ENCODE assay signal across 18 cellular contexts in the genomic region with DNA sequence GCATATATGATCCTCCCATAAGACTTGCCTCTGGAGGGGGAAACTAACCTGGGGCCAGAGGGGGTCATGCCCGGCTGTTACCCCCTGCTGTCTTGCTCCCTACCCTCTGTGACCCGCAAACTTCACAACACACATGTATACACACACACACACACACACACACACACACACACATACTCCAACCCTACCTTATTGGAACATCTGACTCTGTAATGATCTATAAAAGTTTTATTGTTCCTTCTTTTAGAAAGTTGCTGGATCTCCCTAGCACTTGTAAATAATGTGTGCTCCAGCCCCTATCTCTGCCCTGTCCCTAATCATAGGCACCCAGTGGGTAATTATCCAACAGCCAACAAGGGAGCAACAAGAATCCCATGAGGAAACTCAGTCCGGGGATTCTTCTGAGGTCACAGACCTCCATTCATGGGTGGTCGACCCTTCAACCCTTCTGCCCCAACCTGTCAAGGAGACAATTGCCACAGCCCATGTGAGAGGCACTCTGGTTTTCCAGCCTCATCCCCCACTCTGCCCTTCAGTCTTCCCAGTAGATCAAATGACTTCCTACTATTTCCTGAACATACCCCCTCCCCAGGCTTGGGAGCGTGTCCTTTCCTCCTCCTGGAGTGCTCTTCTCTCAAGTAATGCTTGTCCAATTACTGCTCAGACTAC. TPM values are rescaled to one million over a fixed set of nuclear protein-coding genes. Genes with fewer than 3 reads are reported as not detected.
A peak's percentile ranks its signal among the peaks of the same experiment; 100 is the strongest.
DNase-seq lines count a peak whose midpoint lies in the region; ATAC-seq, FAIRE-seq and TF ChIP-seq lines count a peak whose summit lies in the region.
"Had no signal": no experiment of that assay in that cellular context is flagged by ENCODE, and none has a peak within 500 bp of the region (broad histone marks: within the 10 kb centered on the region; RNA-seq: fewer than 3 reads in every experiment).

No MANE protein-coding gene starts in this region.

- peaks cover 28% of the 10 kb centered on the region for H3K79me1 ChIP-seq in trophoblast cell (ENCODE audit: low read length)

- H2AFZ ChIP-seq in trophoblast cell (ENCODE audit: insufficient read depth, low read length, poor library complexity), result no peak overlapping the region

- H3K23ac ChIP-seq in trophoblast cell (ENCODE audit: low read length), result no peak overlapping the region

- peak overlapping the region; percentile 58 for H2BK12ac ChIP-seq in trophoblast cell (ENCODE audit: low read length)

- no peak overlapping the region for H4K8ac ChIP-seq in trophoblast cell (ENCODE audit: low read depth, low read length)

- H3K27me3 Mint-ChIP-seq in WTC11 (ENCODE audit: low read depth), result no peaks in the 10 kb centered on the region

- no peaks in the 10 kb centered on the region for H3K9me3 ChIP-seq in mucosa of descending colon
- H3K9me3 ChIP-seq in trophoblast cell (ENCODE audit: insufficient read depth, low read depth, low read length), result no peaks in the 10 kb centered on the region
- H3K9me3 ChIP-seq: BLaER1 had no signal

- peak overlapping the region; percentile 36 for H3K14ac ChIP-seq in trophoblast cell (ENCODE audit: low read length)

- WGBS in trophoblast cell (ENCODE audit: extremely low coverage, insufficient coverage, insufficient read length), result no CpG with 5 or more reads among the region's 5 CpGs

- H3K9me3 Mint-ChIP-seq in WTC11, result 0 out of 2 replicates have a peak, but pooled peaks cover 3% of the 10 kb centered on the region
- H3K9me3 Mint-ChIP-seq: CD4-positive, alpha-beta memory T cell; HFFc6 had no signal

- TF ChIP-seq CTCF in LNCaP clone FGC (IDR thresholded peaks at IDR 0.05; ENCODE audit: control insufficient read depth, extremely low read depth, insufficient read depth), result no peak
- no peak for TF ChIP-seq CTCF in coronary artery (IDR thresholded peaks at IDR 0.05)
- no peak for TF ChIP-seq CTCF in mucosa of descending colon (IDR thresholded peaks at IDR 0.05)
- TF ChIP-seq CTCF in WTC11 (IDR thresholded peaks at IDR 0.05), result no peak

- H3K4me2 ChIP-seq in trophoblast cell (ENCODE audit: low read length), result no peak overlapping the region
- H3K4me2 ChIP-seq: BLaER1 had no signal

- H3K36me3 ChIP-seq in mucosa of descending colon (ENCODE audit: low read depth), result no peaks in the 10 kb centered on the region
- no peaks in the 10 kb centered on the region for H3K36me3 ChIP-seq in trophoblast cell (ENCODE audit: control insufficient read depth in 1 of 2, insufficient read depth in 2 of 2, low read length in 2 of 2)
- H3K36me3 ChIP-seq: BLaER1 had no signal

- CTCF ChIA-PET in WTC11 (lab: Charles Lee), result no interaction called here

- peak overlapping the region; percentile 67 for H4K91ac ChIP-seq in trophoblast cell (ENCODE audit: low read depth, low read length)

- POLR2A ChIA-PET in WTC11 (lab: Charles Lee), result no interaction called here

- peaks cover 4% of the 10 kb centered on the region for H3K4me1 ChIP-seq in mucosa of descending colon (ENCODE audit: low read depth)
- H3K4me1 ChIP-seq in trophoblast cell (ENCODE audit: control insufficient read depth in 1 of 2, insufficient read depth in 2 of 2, low read length in 2 of 2), result peaks cover 10 to 12% of the 10 kb centered on the region in 2 experiments
- H3K4me1 ChIP-seq: BLaER1 had no signal

- H2BK5ac ChIP-seq in trophoblast cell (ENCODE audit: low read depth, low read length, poor library complexity), result peak overlapping the region; percentile 71

- H3K4me1 Mint-ChIP-seq in WTC11, result no peaks in the 10 kb centered on the region
- H3K4me1 Mint-ChIP-seq: CD4-positive, alpha-beta memory T cell had no signal

- DNase-seq in LNCaP clone FGC (ENCODE audit: low read depth), result peak; percentile 52
- peak; percentile 55 for DNase-seq in coronary artery (ENCODE audit: low spot score)
- peak in 1 of 3 donors; percentile 73 for DNase-seq in mucosa of descending colon
- no peak for DNase-seq in trophoblast cell
- DNase-seq in KBM-7, result no peak
- DNase-seq in RCC 7860 (ENCODE audit: low spot score), result no peak
- DNase-seq in WTC11 (ENCODE audit: low spot score), result no peak
- DNase-seq: 8988T; CD4-positive, alpha-beta memory T cell; DMS79 treated with DMSO at 0.1 percent for 48 hours; GF-D8; GOT3; H7; HFFc6 had no signal

- H3K79me2 ChIP-seq in trophoblast cell (ENCODE audit: control insufficient read depth, insufficient read depth, low read length, poor library complexity), result no peaks in the 10 kb centered on the region

- H3K4me3 Mint-ChIP-seq in WTC11, result no peak overlapping the region
- H3K4me3 Mint-ChIP-seq: CD4-positive, alpha-beta memory T cell; HFFc6 had no signal

- H3K36me3 Mint-ChIP-seq in WTC11, result no peaks in the 10 kb centered on the region
- H3K36me3 Mint-ChIP-seq: CD4-positive, alpha-beta memory T cell had no signal

- H2BK120ac ChIP-seq in trophoblast cell (ENCODE audit: insufficient read depth, low read length, poor library complexity), result peak overlapping the region; percentile 71

- peak overlapping the region; percentile 75 for H2AK5ac ChIP-seq in trophoblast cell (ENCODE audit: low read length)

- no peak overlapping the region for H3K27ac ChIP-seq in coronary artery
- H3K27ac ChIP-seq in trophoblast cell (ENCODE audit: low read depth, low read length), result no peak overlapping the region
- H3K27ac ChIP-seq: BLaER1, HL-60 had no signal

- H3K4ac ChIP-seq in trophoblast cell (ENCODE audit: low read depth, low read length), result peak overlapping the region; percentile 49

- intact Hi-C loops in mucosa of descending colon (cut with DNase I, micrococcal nuclease), result no loop called here

- ATAC-seq in mucosa of descending colon (peak; percentile 82), WTC11 (no peak)
- ATAC-seq: GM12878, HCT116 had no signal

- H3K9ac ChIP-seq in trophoblast cell (ENCODE audit: low read length), result no peak overlapping the region
- H3K9ac ChIP-seq: BLaER1 had no signal

- H3K4me3 ChIP-seq in LNCaP clone FGC (ENCODE audit: low read depth, low read length) (no peak overlapping the region), coronary artery (no peak overlapping the region), mucosa of descending colon (no peak overlapping the region), trophoblast cell (ENCODE audit: low read depth, low read length) (no peak overlapping the region)
- H3K4me3 ChIP-seq: BLaER1, GM12878 had no signal

- in situ Hi-C loops in KBM-7 (cut with MboI; ENCODE audit: low pct_unique_long_range_greater_than_20kb, low sequenced_read_pairs), result no loop called here

- FAIRE-seq in RCC 7860 (lab: Jason Lieb, UNC), result no peak
- FAIRE-seq: GM12878 had no signal

- H3K18ac ChIP-seq in trophoblast cell (ENCODE audit: low read length), result peak overlapping the region; percentile 59

- H4K12ac ChIP-seq in trophoblast cell (ENCODE audit: low read depth, low read length), result no peak overlapping the region

- no peaks in the 10 kb centered on the region for H3K27me3 ChIP-seq in trophoblast cell (ENCODE audit: insufficient read depth, low read length)
- H3K27me3 ChIP-seq: BLaER1 had no signal

- H3K27ac Mint-ChIP-seq in WTC11, result no peak overlapping the region
- H3K27ac Mint-ChIP-seq: HFFc6 had no signal

TF ChIP-seq in WTC11, 78 proteins besides CTCF, POLR2A, EP300 and RAD21 (continues in another document):
- TF ChIP-seq, protein P1, sequence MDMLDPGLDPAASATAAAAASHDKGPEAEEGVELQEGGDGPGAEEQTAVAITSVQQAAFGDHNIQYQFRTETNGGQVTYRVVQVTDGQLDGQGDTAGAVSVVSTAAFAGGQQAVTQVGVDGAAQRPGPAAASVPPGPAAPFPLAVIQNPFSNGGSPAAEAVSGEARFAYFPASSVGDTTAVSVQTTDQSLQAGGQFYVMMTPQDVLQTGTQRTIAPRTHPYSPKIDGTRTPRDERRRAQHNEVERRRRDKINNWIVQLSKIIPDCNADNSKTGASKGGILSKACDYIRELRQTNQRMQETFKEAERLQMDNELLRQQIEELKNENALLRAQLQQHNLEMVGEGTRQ (CRISPR knock-in tag; IDR thresholded peaks at IDR 0.05), result no peak
- TF ChIP-seq ZNF671 (CRISPR knock-in tag; IDR thresholded peaks at IDR 0.05) (no peak), ESRRA (CRISPR knock-in tag; IDR thresholded peaks at IDR 0.05; ENCODE audit: borderline replicate concordance) (no peak), PRRX2 (CRISPR knock-in tag; IDR thresholded peaks at IDR 0.05) (no peak), SOX15 (CRISPR knock-in tag; IDR thresholded peaks at IDR 0.05) (no peak)
- TF ChIP-seq, protein P2, sequence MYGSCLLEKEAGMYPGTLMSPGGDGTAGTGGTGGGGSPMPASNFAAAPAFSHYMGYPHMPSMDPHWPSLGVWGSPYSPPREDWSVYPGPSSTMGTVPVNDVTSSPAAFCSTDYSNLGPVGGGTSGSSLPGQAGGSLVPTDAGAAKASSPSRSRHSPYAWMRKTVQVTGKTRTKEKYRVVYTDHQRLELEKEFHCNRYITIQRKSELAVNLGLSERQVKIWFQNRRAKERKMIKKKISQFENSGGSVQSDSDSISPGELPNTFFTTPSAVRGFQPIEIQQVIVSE (CRISPR knock-in tag; IDR thresholded peaks at IDR 0.05; ENCODE audit: borderline replicate concordance), result no peak
- TF ChIP-seq, protein P3, sequence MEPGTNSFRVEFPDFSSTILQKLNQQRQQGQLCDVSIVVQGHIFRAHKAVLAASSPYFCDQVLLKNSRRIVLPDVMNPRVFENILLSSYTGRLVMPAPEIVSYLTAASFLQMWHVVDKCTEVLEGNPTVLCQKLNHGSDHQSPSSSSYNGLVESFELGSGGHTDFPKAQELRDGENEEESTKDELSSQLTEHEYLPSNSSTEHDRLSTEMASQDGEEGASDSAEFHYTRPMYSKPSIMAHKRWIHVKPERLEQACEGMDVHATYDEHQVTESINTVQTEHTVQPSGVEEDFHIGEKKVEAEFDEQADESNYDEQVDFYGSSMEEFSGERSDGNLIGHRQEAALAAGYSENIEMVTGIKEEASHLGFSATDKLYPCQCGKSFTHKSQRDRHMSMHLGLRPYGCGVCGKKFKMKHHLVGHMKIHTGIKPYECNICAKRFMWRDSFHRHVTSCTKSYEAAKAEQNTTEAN (CRISPR knock-in tag; IDR thresholded peaks at IDR 0.05), result no peak

RNA-seq across cellular contexts. Expression of a gene that starts 14.0 kb away (rescaled TPM):
- 1,000 to 10,000 TPM in 1 of 3 donors, 100 to 1,000 TPM in 2; 613 to 1,704 (median 696) TPM for total RNA-seq in mucosa of descending colon
- 3,520 and 3,660 TPM in 2 replicates for polyA plus RNA-seq in trophoblast cell (2013)
- total RNA-seq in WTC11 (2021), result 370 to 421 TPM (median 382 TPM) in 3 replicates

Comparison
In these comparisons a context has a peak if more than half of its experiments do, and no peak if none do; other contexts are left out.
1. DNase-seq: peak in LNCaP clone FGC (single experiment) and coronary artery (single experiment); none in trophoblast cell (0 of 2), KBM-7 (single experiment), RCC 7860 (single experiment) and WTC11 (single experiment).